In the genomic region with DNA sequence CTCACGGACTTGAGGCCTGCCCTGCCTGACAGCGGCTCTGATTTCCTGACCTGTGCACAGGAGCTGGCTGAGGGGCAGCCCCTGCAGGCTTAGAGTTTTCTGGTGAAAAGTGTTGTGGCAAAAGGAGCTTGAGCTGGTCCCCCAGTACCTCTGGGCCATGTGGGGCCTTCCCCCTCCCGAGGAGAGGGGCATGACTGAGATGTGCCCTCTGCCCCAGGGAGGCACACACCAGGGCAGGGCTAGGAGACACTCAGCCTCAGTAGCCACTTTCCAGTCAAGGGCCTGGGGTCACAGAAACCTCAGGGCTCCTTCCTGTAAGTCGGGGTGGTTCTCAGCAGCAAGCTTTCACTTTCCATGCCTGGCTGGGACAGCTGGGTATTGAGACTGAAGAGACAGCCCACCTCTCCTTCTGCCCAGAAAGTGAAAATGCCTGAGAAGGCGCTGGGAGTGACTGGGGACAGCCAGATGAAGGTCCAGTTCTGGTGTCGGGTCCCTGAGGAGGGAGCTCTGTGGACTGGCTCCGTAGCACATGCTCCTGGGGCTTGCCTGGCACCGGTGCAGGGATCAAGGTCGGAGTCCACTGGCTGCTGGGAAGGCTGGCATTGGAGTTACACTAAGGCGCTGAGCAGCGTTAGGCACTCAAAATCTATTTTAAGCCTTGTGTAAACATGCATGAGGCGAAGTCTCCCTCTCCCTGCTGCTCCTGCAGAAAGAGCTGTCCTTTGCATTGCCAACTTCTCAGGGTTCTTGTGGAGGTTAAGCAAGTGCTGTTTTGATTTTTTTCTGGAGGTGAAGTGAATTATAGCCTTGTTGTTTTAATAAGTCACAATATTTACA, we compare ENCODE assay signal across 1 cellular context.
TF ChIP-seq lines count a peak whose summit lies in the region.

No MANE protein-coding gene starts in this region.

TF ChIP-seq in HepG2, 621 proteins besides CTCF, POLR2A, EP300 and RAD21 (continued from another document and continues in another):
- TF ChIP-seq, protein P1, sequence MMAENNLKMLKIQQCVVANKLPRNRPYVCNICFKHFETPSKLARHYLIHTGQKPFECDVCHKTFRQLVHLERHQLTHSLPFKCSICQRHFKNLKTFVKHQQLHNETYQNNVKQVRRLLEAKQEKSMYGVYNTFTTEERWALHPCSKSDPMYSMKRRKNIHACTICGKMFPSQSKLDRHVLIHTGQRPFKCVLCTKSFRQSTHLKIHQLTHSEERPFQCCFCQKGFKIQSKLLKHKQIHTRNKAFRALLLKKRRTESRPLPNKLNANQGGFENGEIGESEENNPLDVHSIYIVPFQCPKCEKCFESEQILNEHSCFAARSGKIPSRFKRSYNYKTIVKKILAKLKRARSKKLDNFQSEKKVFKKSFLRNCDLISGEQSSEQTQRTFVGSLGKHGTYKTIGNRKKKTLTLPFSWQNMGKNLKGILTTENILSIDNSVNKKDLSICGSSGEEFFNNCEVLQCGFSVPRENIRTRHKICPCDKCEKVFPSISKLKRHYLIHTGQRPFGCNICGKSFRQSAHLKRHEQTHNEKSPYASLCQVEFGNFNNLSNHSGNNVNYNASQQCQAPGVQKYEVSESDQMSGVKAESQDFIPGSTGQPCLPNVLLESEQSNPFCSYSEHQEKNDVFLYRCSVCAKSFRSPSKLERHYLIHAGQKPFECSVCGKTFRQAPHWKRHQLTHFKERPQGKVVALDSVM (CRISPR knock-in tag; IDR thresholded peaks at IDR 0.05), result no peak
- TF ChIP-seq ZNF430 (CRISPR knock-in tag; IDR thresholded peaks at IDR 0.05) (no peak), HNRNPLL (IDR thresholded peaks at IDR 0.05; ENCODE audit: low read depth, low read length, poor library complexity, severe bottlenecking) (no peak), ZNF331 (CRISPR knock-in tag; IDR thresholded peaks at IDR 0.05) (peak; percentile 29; the same call in 1 of the 2 replicates), HOXA5 (CRISPR knock-in tag; IDR thresholded peaks at IDR 0.05) (no peak), SMYD3 (CRISPR knock-in tag; IDR thresholded peaks at IDR 0.05) (no peak), ZNF776 (CRISPR knock-in tag; IDR thresholded peaks at IDR 0.05) (no peak), PCBP1 (IDR thresholded peaks at IDR 0.05; ENCODE audit: borderline replicate concordance, low read depth, low read length) (no peak), ZFP62 (CRISPR knock-in tag; IDR thresholded peaks at IDR 0.05) (no peak), TMF1 (CRISPR knock-in tag; IDR thresholded peaks at IDR 0.05; ENCODE audit: low read depth) (no peak), PHF5A (CRISPR knock-in tag; IDR thresholded peaks at IDR 0.05; ENCODE audit: low read depth, unreplicated experiment) (no peak), EEA1 (CRISPR knock-in tag; IDR thresholded peaks at IDR 0.05; ENCODE audit: borderline replicate concordance) (no peak), MAZ (IDR thresholded peaks at IDR 0.05; ENCODE audit: borderline replicate concordance, low read depth, low read length) (no peak), MAZ (CRISPR knock-in tag; IDR thresholded peaks at IDR 0.05; ENCODE audit: low read depth) (no peak), ZNF225 (CRISPR knock-in tag; IDR thresholded peaks at IDR 0.05) (no peak), ZNF7 (CRISPR knock-in tag; IDR thresholded peaks at IDR 0.05) (no peak), FOXK2 (IDR thresholded peaks at IDR 0.05) (no peak), GATA4 (IDR thresholded peaks at IDR 0.05; ENCODE audit: borderline replicate concordance, low read depth) (no peak), ATF1 (CRISPR knock-in tag; IDR thresholded peaks at IDR 0.05) (no peak), MEIS2 (CRISPR knock-in tag; IDR thresholded peaks at IDR 0.05) (no peak), ZNF747 (CRISPR knock-in tag; IDR thresholded peaks at IDR 0.05; ENCODE audit: borderline replicate concordance) (no peak), SPEN (CRISPR knock-in tag; IDR thresholded peaks at IDR 0.05; ENCODE audit: low read depth) (no peak), FOXC1 (CRISPR knock-in tag; IDR thresholded peaks at IDR 0.05; ENCODE audit: borderline replicate concordance) (no peak), ZFP1 (CRISPR knock-in tag; IDR thresholded peaks at IDR 0.05) (no peak), TARDBP (CRISPR knock-in tag; IDR thresholded peaks at IDR 0.05) (no peak), FOSL1 (CRISPR knock-in tag; IDR thresholded peaks at IDR 0.05; ENCODE audit: borderline replicate concordance) (no peak), CEBPB (IDR thresholded peaks at IDR 0.05; ENCODE audit: borderline replicate concordance, low read depth, low read length) (no peak), ZNF547 (CRISPR knock-in tag; IDR thresholded peaks at IDR 0.05) (0 out of 2 replicates have a peak, but pooled peaks have one; percentile 41), SAP130 (CRISPR knock-in tag; IDR thresholded peaks at IDR 0.05; ENCODE audit: low read depth) (peak; percentile 37; the same call in 1 of the 2 replicates), ZBTB20 (CRISPR knock-in tag; IDR thresholded peaks at IDR 0.05; ENCODE audit: borderline replicate concordance, low read depth) (no peak), YEATS4 (CRISPR knock-in tag; IDR thresholded peaks at IDR 0.05; ENCODE audit: borderline replicate concordance) (no peak), ZBTB7B (CRISPR knock-in tag; IDR thresholded peaks at IDR 0.05) (no peak), MEF2D (CRISPR knock-in tag; IDR thresholded peaks at IDR 0.05) (peak; percentile 98), ZNF441 (CRISPR knock-in tag; IDR thresholded peaks at IDR 0.05; ENCODE audit: borderline replicate concordance) (0 out of 2 replicates have a peak, but pooled peaks have one; percentile 12), ZNF10 (CRISPR knock-in tag; IDR thresholded peaks at IDR 0.05; ENCODE audit: borderline replicate concordance, low read depth) (no peak), SALL1 (CRISPR knock-in tag; IDR thresholded peaks at IDR 0.05) (peak; percentile 88), IKZF4 (CRISPR knock-in tag; IDR thresholded peaks at IDR 0.05; ENCODE audit: borderline replicate concordance, low read depth, not compliant biosample characterization) (no peak), HDAC2 (CRISPR knock-in tag; IDR thresholded peaks at IDR 0.05) (peak; percentile 61), ATF7 (IDR thresholded peaks at IDR 0.05) (no peak), ATF7 (CRISPR knock-in tag; IDR thresholded peaks at IDR 0.05) (no peak), POLR2AphosphoS2 (IDR thresholded peaks at IDR 0.05; ENCODE audit: low read depth, low read length) (no peak), ZNF629 (CRISPR knock-in tag; conservative IDR thresholded peaks at IDR 0.05) (no peak), POGZ (CRISPR knock-in tag; IDR thresholded peaks at IDR 0.05) (0 out of 2 replicates have a peak, but pooled peaks have one; percentile 6), ELF1 (CRISPR knock-in tag; IDR thresholded peaks at IDR 0.05) (no peak), FOXM1 (CRISPR knock-in tag; IDR thresholded peaks at IDR 0.05) (no peak), AGO2 (optimal IDR thresholded peaks at IDR 0.05; ENCODE audit: low read depth, low read length) (no peak), ZNF180 (CRISPR knock-in tag; IDR thresholded peaks at IDR 0.05; ENCODE audit: borderline replicate concordance, low read depth) (no peak)
- TF ChIP-seq, protein P2, sequence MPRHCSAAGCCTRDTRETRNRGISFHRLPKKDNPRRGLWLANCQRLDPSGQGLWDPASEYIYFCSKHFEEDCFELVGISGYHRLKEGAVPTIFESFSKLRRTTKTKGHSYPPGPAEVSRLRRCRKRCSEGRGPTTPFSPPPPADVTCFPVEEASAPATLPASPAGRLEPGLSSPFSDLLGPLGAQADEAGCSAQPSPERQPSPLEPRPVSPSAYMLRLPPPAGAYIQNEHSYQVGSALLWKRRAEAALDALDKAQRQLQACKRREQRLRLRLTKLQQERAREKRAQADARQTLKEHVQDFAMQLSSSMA (CRISPR knock-in tag; IDR thresholded peaks at IDR 0.05), result no peak
- TF ChIP-seq, protein P3, sequence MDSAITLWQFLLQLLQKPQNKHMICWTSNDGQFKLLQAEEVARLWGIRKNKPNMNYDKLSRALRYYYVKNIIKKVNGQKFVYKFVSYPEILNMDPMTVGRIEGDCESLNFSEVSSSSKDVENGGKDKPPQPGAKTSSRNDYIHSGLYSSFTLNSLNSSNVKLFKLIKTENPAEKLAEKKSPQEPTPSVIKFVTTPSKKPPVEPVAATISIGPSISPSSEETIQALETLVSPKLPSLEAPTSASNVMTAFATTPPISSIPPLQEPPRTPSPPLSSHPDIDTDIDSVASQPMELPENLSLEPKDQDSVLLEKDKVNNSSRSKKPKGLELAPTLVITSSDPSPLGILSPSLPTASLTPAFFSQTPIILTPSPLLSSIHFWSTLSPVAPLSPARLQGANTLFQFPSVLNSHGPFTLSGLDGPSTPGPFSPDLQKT (CRISPR knock-in tag; IDR thresholded peaks at IDR 0.05; ENCODE audit: borderline replicate concordance), result no peak
- TF ChIP-seq, protein P4, sequence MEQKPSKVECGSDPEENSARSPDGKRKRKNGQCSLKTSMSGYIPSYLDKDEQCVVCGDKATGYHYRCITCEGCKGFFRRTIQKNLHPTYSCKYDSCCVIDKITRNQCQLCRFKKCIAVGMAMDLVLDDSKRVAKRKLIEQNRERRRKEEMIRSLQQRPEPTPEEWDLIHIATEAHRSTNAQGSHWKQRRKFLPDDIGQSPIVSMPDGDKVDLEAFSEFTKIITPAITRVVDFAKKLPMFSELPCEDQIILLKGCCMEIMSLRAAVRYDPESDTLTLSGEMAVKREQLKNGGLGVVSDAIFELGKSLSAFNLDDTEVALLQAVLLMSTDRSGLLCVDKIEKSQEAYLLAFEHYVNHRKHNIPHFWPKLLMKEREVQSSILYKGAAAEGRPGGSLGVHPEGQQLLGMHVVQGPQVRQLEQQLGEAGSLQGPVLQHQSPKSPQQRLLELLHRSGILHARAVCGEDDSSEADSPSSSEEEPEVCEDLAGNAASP (CRISPR knock-in tag; IDR thresholded peaks at IDR 0.05; ENCODE audit: borderline replicate concordance), result peak; percentile 51; the same call in 1 of the 2 replicates
- TF ChIP-seq, protein P5, sequence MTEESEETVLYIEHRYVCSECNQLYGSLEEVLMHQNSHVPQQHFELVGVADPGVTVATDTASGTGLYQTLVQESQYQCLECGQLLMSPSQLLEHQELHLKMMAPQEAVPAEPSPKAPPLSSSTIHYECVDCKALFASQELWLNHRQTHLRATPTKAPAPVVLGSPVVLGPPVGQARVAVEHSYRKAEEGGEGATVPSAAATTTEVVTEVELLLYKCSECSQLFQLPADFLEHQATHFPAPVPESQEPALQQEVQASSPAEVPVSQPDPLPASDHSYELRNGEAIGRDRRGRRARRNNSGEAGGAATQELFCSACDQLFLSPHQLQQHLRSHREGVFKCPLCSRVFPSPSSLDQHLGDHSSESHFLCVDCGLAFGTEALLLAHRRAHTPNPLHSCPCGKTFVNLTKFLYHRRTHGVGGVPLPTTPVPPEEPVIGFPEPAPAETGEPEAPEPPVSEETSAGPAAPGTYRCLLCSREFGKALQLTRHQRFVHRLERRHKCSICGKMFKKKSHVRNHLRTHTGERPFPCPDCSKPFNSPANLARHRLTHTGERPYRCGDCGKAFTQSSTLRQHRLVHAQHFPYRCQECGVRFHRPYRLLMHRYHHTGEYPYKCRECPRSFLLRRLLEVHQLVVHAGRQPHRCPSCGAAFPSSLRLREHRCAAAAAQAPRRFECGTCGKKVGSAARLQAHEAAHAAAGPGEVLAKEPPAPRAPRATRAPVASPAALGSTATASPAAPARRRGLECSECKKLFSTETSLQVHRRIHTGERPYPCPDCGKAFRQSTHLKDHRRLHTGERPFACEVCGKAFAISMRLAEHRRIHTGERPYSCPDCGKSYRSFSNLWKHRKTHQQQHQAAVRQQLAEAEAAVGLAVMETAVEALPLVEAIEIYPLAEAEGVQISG (CRISPR knock-in tag; IDR thresholded peaks at IDR 0.05), result peak; percentile 42; the same call in 1 of the 2 replicates
- TF ChIP-seq, protein P6, sequence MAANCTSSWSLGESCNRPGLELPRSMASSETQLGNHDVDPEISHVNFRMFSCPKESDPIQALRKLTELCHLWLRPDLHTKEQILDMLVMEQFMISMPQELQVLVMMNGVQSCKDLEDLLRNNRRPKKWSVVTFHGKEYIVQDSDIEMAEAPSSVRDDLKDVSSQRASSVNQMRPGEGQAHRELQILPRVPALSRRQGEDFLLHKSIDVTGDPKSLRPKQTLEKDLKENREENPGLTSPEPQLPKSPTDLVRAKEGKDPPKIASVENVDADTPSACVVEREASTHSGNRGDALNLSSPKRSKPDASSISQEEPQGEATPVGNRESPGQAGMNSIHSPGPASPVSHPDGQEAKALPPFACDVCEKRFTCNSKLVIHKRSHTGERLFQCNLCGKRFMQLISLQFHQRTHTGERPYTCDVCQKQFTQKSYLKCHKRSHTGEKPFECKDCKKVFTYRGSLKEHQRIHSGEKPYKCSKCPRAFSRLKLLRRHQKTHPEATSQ (CRISPR knock-in tag; IDR thresholded peaks at IDR 0.05; ENCODE audit: borderline replicate concordance), result no peak
- TF ChIP-seq, protein P7, sequence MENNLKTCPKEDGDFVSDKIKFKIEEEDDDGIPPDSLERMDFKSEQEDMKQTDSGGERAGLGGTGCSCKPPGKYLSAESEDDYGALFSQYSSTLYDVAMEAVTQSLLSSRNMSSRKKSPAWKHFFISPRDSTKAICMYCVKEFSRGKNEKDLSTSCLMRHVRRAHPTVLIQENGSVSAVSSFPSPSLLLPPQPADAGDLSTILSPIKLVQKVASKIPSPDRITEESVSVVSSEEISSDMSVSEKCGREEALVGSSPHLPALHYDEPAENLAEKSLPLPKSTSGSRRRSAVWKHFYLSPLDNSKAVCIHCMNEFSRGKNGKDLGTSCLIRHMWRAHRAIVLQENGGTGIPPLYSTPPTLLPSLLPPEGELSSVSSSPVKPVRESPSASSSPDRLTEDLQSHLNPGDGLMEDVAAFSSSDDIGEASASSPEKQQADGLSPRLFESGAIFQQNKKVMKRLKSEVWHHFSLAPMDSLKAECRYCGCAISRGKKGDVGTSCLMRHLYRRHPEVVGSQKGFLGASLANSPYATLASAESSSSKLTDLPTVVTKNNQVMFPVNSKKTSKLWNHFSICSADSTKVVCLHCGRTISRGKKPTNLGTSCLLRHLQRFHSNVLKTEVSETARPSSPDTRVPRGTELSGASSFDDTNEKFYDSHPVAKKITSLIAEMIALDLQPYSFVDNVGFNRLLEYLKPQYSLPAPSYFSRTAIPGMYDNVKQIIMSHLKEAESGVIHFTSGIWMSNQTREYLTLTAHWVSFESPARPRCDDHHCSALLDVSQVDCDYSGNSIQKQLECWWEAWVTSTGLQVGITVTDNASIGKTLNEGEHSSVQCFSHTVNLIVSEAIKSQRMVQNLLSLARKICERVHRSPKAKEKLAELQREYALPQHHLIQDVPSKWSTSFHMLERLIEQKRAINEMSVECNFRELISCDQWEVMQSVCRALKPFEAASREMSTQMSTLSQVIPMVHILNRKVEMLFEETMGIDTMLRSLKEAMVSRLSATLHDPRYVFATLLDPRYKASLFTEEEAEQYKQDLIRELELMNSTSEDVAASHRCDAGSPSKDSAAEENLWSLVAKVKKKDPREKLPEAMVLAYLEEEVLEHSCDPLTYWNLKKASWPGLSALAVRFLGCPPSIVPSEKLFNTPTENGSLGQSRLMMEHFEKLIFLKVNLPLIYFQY (CRISPR knock-in tag; IDR thresholded peaks at IDR 0.05; ENCODE audit: borderline replicate concordance), result no peak
- TF ChIP-seq, protein P8, sequence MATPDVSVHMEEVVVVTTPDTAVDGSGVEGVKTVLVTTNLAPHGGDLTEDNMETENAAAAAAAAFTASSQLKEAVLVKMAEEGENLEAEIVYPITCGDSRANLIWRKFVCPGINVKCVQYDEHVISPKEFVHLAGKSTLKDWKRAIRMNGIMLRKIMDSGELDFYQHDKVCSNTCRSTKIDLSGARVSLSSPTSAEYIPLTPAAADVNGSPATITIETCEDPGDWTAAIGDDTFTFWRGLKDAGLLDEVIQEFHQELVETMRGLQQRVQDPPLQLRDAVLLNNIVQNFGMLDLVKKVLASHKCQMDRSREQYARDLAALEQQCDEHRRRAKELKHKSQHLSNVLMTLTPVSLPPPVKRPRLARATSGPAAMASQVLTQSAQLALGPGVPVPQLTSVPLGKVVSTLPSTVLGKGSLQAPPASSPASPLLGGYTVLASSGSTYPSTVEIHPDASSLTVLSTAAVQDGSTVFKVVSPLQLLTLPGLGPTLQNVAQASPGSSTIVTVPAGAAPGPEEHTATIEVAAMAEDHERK (CRISPR knock-in tag; IDR thresholded peaks at IDR 0.05; ENCODE audit: low read depth), result no peak
